Comparison of ENCODE assay signal across 1 cellular context in the genomic region with DNA sequence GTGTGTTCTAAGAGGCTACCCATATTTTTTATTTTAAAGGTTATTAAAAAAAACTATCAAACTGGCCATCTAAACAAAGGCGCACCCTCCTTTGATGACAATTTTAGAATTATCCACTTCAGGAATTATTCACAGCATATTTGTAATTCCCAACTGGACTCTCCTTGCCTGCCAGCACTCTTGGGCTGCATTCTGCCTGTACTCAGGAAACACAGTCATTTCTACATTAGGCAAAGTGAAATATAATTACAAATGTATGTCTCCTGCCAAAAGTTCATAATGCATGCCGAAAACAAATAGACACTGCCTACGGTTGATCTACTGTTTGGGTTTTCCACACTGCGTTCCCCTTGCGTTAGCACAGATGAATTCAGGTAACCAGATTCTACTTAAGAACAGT.
TF ChIP-seq lines count a peak whose summit lies in the region.

No MANE protein-coding gene starts in this region.

TF ChIP-seq in GM23338, 12 proteins besides CTCF, POLR2A, EP300 and RAD21 (continued from another document):
- no peak for TF ChIP-seq REST (IDR thresholded peaks at IDR 0.05; ENCODE audit: unreplicated experiment)
- no peak for TF ChIP-seq POLR2AphosphoS5 (IDR thresholded peaks at IDR 0.05; ENCODE audit: low read depth)
- TF ChIP-seq STAT1 (IDR thresholded peaks at IDR 0.05; ENCODE audit: unreplicated experiment): no peak
- no peak for TF ChIP-seq CREB1 (CRISPR knock-in tag; IDR thresholded peaks at IDR 0.05; ENCODE audit: low read depth)
- TF ChIP-seq EZH2phosphoT487 (IDR thresholded peaks at IDR 0.05; ENCODE audit: unreplicated experiment): no peak
- TF ChIP-seq JUNB (IDR thresholded peaks at IDR 0.05; ENCODE audit: unreplicated experiment): no peak
- TF ChIP-seq, protein P1, sequence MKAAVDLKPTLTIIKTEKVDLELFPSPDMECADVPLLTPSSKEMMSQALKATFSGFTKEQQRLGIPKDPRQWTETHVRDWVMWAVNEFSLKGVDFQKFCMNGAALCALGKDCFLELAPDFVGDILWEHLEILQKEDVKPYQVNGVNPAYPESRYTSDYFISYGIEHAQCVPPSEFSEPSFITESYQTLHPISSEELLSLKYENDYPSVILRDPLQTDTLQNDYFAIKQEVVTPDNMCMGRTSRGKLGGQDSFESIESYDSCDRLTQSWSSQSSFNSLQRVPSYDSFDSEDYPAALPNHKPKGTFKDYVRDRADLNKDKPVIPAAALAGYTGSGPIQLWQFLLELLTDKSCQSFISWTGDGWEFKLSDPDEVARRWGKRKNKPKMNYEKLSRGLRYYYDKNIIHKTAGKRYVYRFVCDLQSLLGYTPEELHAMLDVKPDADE (IDR thresholded peaks at IDR 0.05): no peak
